1 cellular context compared by ENCODE assay signal in genomic region chr17:81833921-81834830, GRCh38.
TF ChIP-seq lines count a peak whose summit lies in the region.

No MANE protein-coding gene starts in this region.

TF ChIP-seq in K562, 482 proteins besides CTCF, POLR2A, EP300 and RAD21:
- TF ChIP-seq NRF1 (conservative IDR thresholded peaks at IDR 0.05 in 1 of 2, IDR thresholded peaks at IDR 0.05 in 1 of 2), result peak in 1 of 2 experiments; percentile 38; a peak in 2 of 4 replicates
- TF ChIP-seq MED1 (CRISPR knock-in tag; IDR thresholded peaks at IDR 0.05; ENCODE audit: borderline replicate concordance), result 0 out of 2 replicates have a peak, but pooled peaks have one; percentile 20
- peak; percentile 55 for TF ChIP-seq EGR1 (conservative IDR thresholded peaks at IDR 0.05)
- no peak for TF ChIP-seq OTX1 (CRISPR knock-in tag; IDR thresholded peaks at IDR 0.05)
- TF ChIP-seq HOMEZ (CRISPR knock-in tag; IDR thresholded peaks at IDR 0.05), result no peak
- 0 out of 2 replicates have a peak, but pooled peaks have one; percentile 12 for TF ChIP-seq NR2C2 (CRISPR knock-in tag; IDR thresholded peaks at IDR 0.05)
- no peak; the same call in none of the 2 replicates for TF ChIP-seq NR2C2 (tag; IDR thresholded peaks at IDR 0.05)
- TF ChIP-seq PCBP1 (IDR thresholded peaks at IDR 0.05; ENCODE audit: low read depth, low read length, poor library complexity, severe bottlenecking), result peak; percentile 49
- no peak for TF ChIP-seq CREB1 (IDR thresholded peaks at IDR 0.05)
- TF ChIP-seq CREB1 (CRISPR knock-in tag; IDR thresholded peaks at IDR 0.05), result peak; percentile 28; the same call in 1 of the 2 replicates
- TF ChIP-seq TRIM25 (IDR thresholded peaks at IDR 0.05; ENCODE audit: borderline replicate concordance), result peak; percentile 25; the same call in 1 of the 2 replicates
- TF ChIP-seq NFRKB (IDR thresholded peaks at IDR 0.05; ENCODE audit: low read depth), result 0 out of 2 replicates have a peak, but pooled peaks have one; percentile 23
- no peak for TF ChIP-seq TCF15 (CRISPR knock-in tag; IDR thresholded peaks at IDR 0.05)
- TF ChIP-seq ZBTB7A (IDR thresholded peaks at IDR 0.05; ENCODE audit: borderline replicate concordance, control insufficient read depth, low read depth, low read length), result peak; percentile 7; the same call in 1 of the 2 replicates
- TF ChIP-seq E2F5 (CRISPR knock-in tag; IDR thresholded peaks at IDR 0.05), result peak; percentile 9; the same call in 1 of the 2 replicates
- TF ChIP-seq DDX20 (tag; IDR thresholded peaks at IDR 0.05; ENCODE audit: low read depth), result no peak
- 0 out of 2 replicates have a peak, but pooled peaks have one; percentile 8 for TF ChIP-seq ARID1B (IDR thresholded peaks at IDR 0.05)
- TF ChIP-seq AFF4 (CRISPR knock-in tag; IDR thresholded peaks at IDR 0.05), result no peak
- no peak for TF ChIP-seq JUN (IDR thresholded peaks at IDR 0.05; ENCODE audit: borderline replicate concordance, low read depth, low read length)
- 0 out of 2 replicates have a peak, but pooled peaks have one; percentile 5 for TF ChIP-seq JUN (CRISPR knock-in tag; IDR thresholded peaks at IDR 0.05; ENCODE audit: borderline replicate concordance)
- peak; percentile 10; the same call in 1 of the 2 replicates for TF ChIP-seq MAX (CRISPR knock-in tag; IDR thresholded peaks at IDR 0.05)
TF ChIP-seq in K562: peak in this region for 13.
